21 cellular contexts compared by ENCODE assay signal in genomic region chr1:201260648-201261311, GRCh38. TPM values are rescaled to one million over a fixed set of nuclear protein-coding genes. Genes with fewer than 3 reads are reported as not detected.
A peak's percentile ranks its signal among the peaks of the same experiment; 100 is the strongest.
DNase-seq lines count a peak whose midpoint lies in the region; ATAC-seq, FAIRE-seq and TF ChIP-seq lines count a peak whose summit lies in the region.
"Had no signal": no experiment of that assay in that cellular context is flagged by ENCODE, and none has a peak within 500 bp of the region (broad histone marks: within the 10 kb centered on the region; RNA-seq: fewer than 3 reads in every experiment).

No MANE protein-coding gene starts in this region.

- peak; percentile 81 for FAIRE-seq in bronchial epithelial cell (lab: Jason Lieb, UNC)
- FAIRE-seq: A204.1, TTC549 had no signal

- no peak for ATAC-seq in activated naive CD8-positive, alpha-beta T cell treated with anti-CD3 and anti-CD28 coated beads, Interleukin-2, amount 50 U/mL, for 24 hours
- ATAC-seq in lung (ENCODE audit: insufficient read depth, low FRiP score) (no peak), HG02571 (IDR thresholded peaks at IDR 0.05; ENCODE audit: unreplicated experiment) (no peak)
- no peak for ATAC-seq in activated T-cell treated with anti-CD3 and anti-CD28 coated beads, Interleukin-2, amount 50 U/mL, for 72 hours (replicated peaks in 1 of 2)

- no peak overlapping the region for H3K27ac ChIP-seq in lung (ENCODE audit: low read depth in 1 of 2, low read length in 1 of 2)
- H3K27ac ChIP-seq: BLaER1, breast epithelium, prostate gland had no signal

- peaks cover 0 to 2% of the 10 kb centered on the region in 2 donors for H3K9me3 ChIP-seq in lung (ENCODE audit: control insufficient read depth in 2 of 2, insufficient read depth in 1 of 2, low read length in 1 of 2)
- H3K9me3 ChIP-seq: BLaER1, breast epithelium, prostate gland had no signal

- H3K27me3 ChIP-seq in bronchial epithelial cell (ENCODE audit: control insufficient read depth, insufficient read depth, low read length) (no peaks in the 10 kb centered on the region), lung (ENCODE audit: control insufficient read depth, insufficient read depth) (no peaks in the 10 kb centered on the region)
- H3K27me3 ChIP-seq: breast epithelium had no signal

- H3K4me3 ChIP-seq in bronchial epithelial cell (ENCODE audit: low read depth, low read length) (no peak overlapping the region), lung (no peak overlapping the region)
- H3K4me3 ChIP-seq: BLaER1, prostate gland had no signal

- peak overlapping the region; percentile 44 for H3K4me3 Mint-ChIP-seq in activated naive CD8-positive, alpha-beta T cell
- no peak overlapping the region for H3K4me3 Mint-ChIP-seq in activated naive CD8-positive, alpha-beta T cell treated with anti-CD3 and anti-CD28 coated beads, Interleukin-2, amount 50 U/mL, for 24 hours
- H3K4me3 Mint-ChIP-seq in type B pancreatic cell: peak overlapping the region; percentile 27
- H3K4me3 Mint-ChIP-seq in activated T-cell treated with anti-CD3 and anti-CD28 coated beads, Interleukin-2, amount 50 U/mL, for 72 hours: no peak overlapping the region

- 95 to 97% methylated on average over 8 of the region's 8 CpGs for WGBS in lung, 2 donors

- no peaks in the 10 kb centered on the region for H3K36me3 ChIP-seq in bronchial epithelial cell (ENCODE audit: control insufficient read depth, insufficient read depth, low read length)
- no peaks in the 10 kb centered on the region for H3K36me3 ChIP-seq in lung (ENCODE audit: control insufficient read depth in 2 of 2, insufficient read depth in 2 of 2, low read length in 2 of 2)
- H3K36me3 ChIP-seq: BLaER1, breast epithelium, prostate gland had no signal

- no peak overlapping the region for H3K27ac Mint-ChIP-seq in activated naive CD8-positive, alpha-beta T cell
- H3K27ac Mint-ChIP-seq in activated naive CD8-positive, alpha-beta T cell treated with anti-CD3 and anti-CD28 coated beads, Interleukin-2, amount 50 U/mL, for 24 hours: no peak overlapping the region
- H3K27ac Mint-ChIP-seq in type B pancreatic cell: no peak overlapping the region
- no peak overlapping the region for H3K27ac Mint-ChIP-seq in activated T-cell treated with anti-CD3 and anti-CD28 coated beads, Interleukin-2, amount 50 U/mL, for 72 hours
- H3K27ac Mint-ChIP-seq: nephron had no signal

- TF ChIP-seq CTCF in bronchial epithelial cell (IDR thresholded peaks at IDR 0.05; ENCODE audit: insufficient read depth, low read length, severe bottlenecking) (no peak), lung (IDR thresholded peaks at IDR 0.05; ENCODE audit: control extremely low read depth, extremely low read depth) (no peak), type B pancreatic cell (conservative IDR thresholded peaks at IDR 0.05) (no peak), GM20000 (IDR thresholded peaks at IDR 0.05; ENCODE audit: extremely low read depth, missing control alignments) (no peak)

- peaks cover 10% of the 10 kb centered on the region for H3K27me3 Mint-ChIP-seq in activated naive CD8-positive, alpha-beta T cell
- peaks cover 12% of the 10 kb centered on the region for H3K27me3 Mint-ChIP-seq in activated naive CD8-positive, alpha-beta T cell treated with anti-CD3 and anti-CD28 coated beads, Interleukin-2, amount 50 U/mL, for 24 hours
- H3K27me3 Mint-ChIP-seq in type B pancreatic cell: peaks cover 34% of the 10 kb centered on the region
- peaks cover 17% of the 10 kb centered on the region for H3K27me3 Mint-ChIP-seq in activated T-cell treated with anti-CD3 and anti-CD28 coated beads, Interleukin-2, amount 50 U/mL, for 72 hours (ENCODE audit: low read depth)

- DNase-seq in activated naive CD8-positive, alpha-beta T cell treated with anti-CD3 and anti-CD28 coated beads, Interleukin-2, amount 50 U/mL, for 24 hours: no peak
- DNase-seq in bronchial epithelial cell (ENCODE audit: low read depth) (peak; percentile 50), lung (ENCODE audit: low spot score) (peak; percentile 11), type B pancreatic cell (ENCODE audit: extremely low spot score, unreplicated experiment) (peak; percentile 60), GM20000 (ENCODE audit: low spot score) (no peak)
- no peak for DNase-seq in activated T-cell treated with anti-CD3 and anti-CD28 coated beads, Interleukin-2, amount 50 U/mL, for 72 hours
- DNase-seq: activated CD4-positive, alpha-beta T cell treated with anti-CD3 and anti-CD28 coated beads for 4 hours; activated CD8-positive, alpha-beta memory T cell treated with anti-CD3 and anti-CD28 coated beads, Interleukin-2, amount 50 U/mL, for 4 hours; activated effector memory CD4-positive, alpha-beta T cell treated with anti-CD3 and anti-CD28 coated beads, Interleukin-2, amount 50 U/mL, for 16 hours; foreskin melanocyte; hippocampal formation; mesenchymal stem cell; stimulated activated naive CD4-positive, alpha-beta T cell treated with Interleukin-2 at 50 U/mL for 16 hours had no signal

- H3K36me3 Mint-ChIP-seq in activated naive CD8-positive, alpha-beta T cell: no peaks in the 10 kb centered on the region
- no peaks in the 10 kb centered on the region for H3K36me3 Mint-ChIP-seq in activated naive CD8-positive, alpha-beta T cell treated with anti-CD3 and anti-CD28 coated beads, Interleukin-2, amount 50 U/mL, for 24 hours (ENCODE audit: low read depth)
- H3K36me3 Mint-ChIP-seq in type B pancreatic cell: no peaks in the 10 kb centered on the region
- H3K36me3 Mint-ChIP-seq in activated T-cell treated with anti-CD3 and anti-CD28 coated beads, Interleukin-2, amount 50 U/mL, for 72 hours (ENCODE audit: insufficient read depth in 2 of 2): no peaks in the 10 kb centered on the region

- peaks cover 6% of the 10 kb centered on the region for H3K4me1 Mint-ChIP-seq in activated naive CD8-positive, alpha-beta T cell (ENCODE audit: low read depth)
- H3K4me1 Mint-ChIP-seq in activated naive CD8-positive, alpha-beta T cell treated with anti-CD3 and anti-CD28 coated beads, Interleukin-2, amount 50 U/mL, for 24 hours: no peaks in the 10 kb centered on the region
- no peaks in the 10 kb centered on the region for H3K4me1 Mint-ChIP-seq in type B pancreatic cell (ENCODE audit: unreplicated experiment)
- no peaks in the 10 kb centered on the region for H3K4me1 Mint-ChIP-seq in activated T-cell treated with anti-CD3 and anti-CD28 coated beads, Interleukin-2, amount 50 U/mL, for 72 hours (ENCODE audit: low read depth)

- peaks cover 0 to 6% of the 10 kb centered on the region in 2 donors for H3K4me1 ChIP-seq in lung (ENCODE audit: control insufficient read depth in 2 of 2, insufficient read depth in 2 of 2, low read length in 2 of 2)
- H3K4me1 ChIP-seq: BLaER1, prostate gland had no signal

- H3K9me3 Mint-ChIP-seq in activated naive CD8-positive, alpha-beta T cell (ENCODE audit: low read depth): no peaks in the 10 kb centered on the region
- no peaks in the 10 kb centered on the region for H3K9me3 Mint-ChIP-seq in activated naive CD8-positive, alpha-beta T cell treated with anti-CD3 and anti-CD28 coated beads, Interleukin-2, amount 50 U/mL, for 24 hours
- H3K9me3 Mint-ChIP-seq in type B pancreatic cell: no peaks in the 10 kb centered on the region
- no peaks in the 10 kb centered on the region for H3K9me3 Mint-ChIP-seq in activated T-cell treated with anti-CD3 and anti-CD28 coated beads, Interleukin-2, amount 50 U/mL, for 72 hours

RNA-seq across cellular contexts. Expression of gene PKP1, which starts 22.5 kb away (rescaled TPM):
- total RNA-seq in bronchial epithelial cell (117 and 337 TPM in 2 replicates), lung (10 to 100 TPM in 1 of 2 donors, under 1 TPM in 1; 0.88 to 14.2 TPM), type B pancreatic cell (ENCODE audit: low replicate concordance) (7.6 and 30.7 TPM in 2 replicates)
- 1 to 10 TPM; 1.9 to 4.3 TPM for polyA plus RNA-seq in lung
- total RNA-seq in activated T-cell treated with anti-CD3 and anti-CD28 coated beads, Interleukin-2, amount 50 U/mL, for 72 hours: not detected

Comparison
In these comparisons a context has a peak if more than half of its experiments do, and no peak if none do; other contexts are left out.
1. H3K4me3 Mint-ChIP-seq: peak in activated naive CD8-positive, alpha-beta T cell (single experiment) and type B pancreatic cell (single experiment); none in activated naive CD8-positive, alpha-beta T cell treated with anti-CD3 and anti-CD28 coated beads, Interleukin-2, amount 50 U/mL, for 24 hours (single experiment) and activated T-cell treated with anti-CD3 and anti-CD28 coated beads, Interleukin-2, amount 50 U/mL, for 72 hours (0 of 2).
2. DNase-seq: peak in bronchial epithelial cell (single experiment), lung (single experiment) and type B pancreatic cell (single experiment); none in activated naive CD8-positive, alpha-beta T cell treated with anti-CD3 and anti-CD28 coated beads, Interleukin-2, amount 50 U/mL, for 24 hours (single experiment), GM20000 (single experiment) and activated T-cell treated with anti-CD3 and anti-CD28 coated beads, Interleukin-2, amount 50 U/mL, for 72 hours (0 of 2).